Comparison of ENCODE assay signal across 8 cellular contexts in genomic region chr14:58107947-58108552, GRCh38. TPM values are rescaled to one million over a fixed set of nuclear protein-coding genes. Genes with fewer than 3 reads are reported as not detected.
DNase-seq lines count a peak whose midpoint lies in the region; ATAC-seq and TF ChIP-seq lines count a peak whose summit lies in the region.

No MANE protein-coding gene starts in this region.

- CTCF ChIA-PET in IMR-90 (lab: Yijun Ruan, JAX), result interaction anchor here (0.6 to 1.7 kb wide), 5 partner anchors 26 to 138 kb away, joined by 3 to 5 read pairs (median 5); no protein-coding TSS in a partner anchor
- CTCF ChIA-PET in OCI-LY7 (lab: Charles Lee; ENCODE audit: unreplicated experiment), result no interaction called here

- H2AK9ac ChIP-seq in IMR-90 (replicated peaks; ENCODE audit: low read depth, low read length, poor library complexity), result no peak overlapping the region

- H3K27me3 ChIP-seq in DOHH2 (ENCODE audit: control insufficient read depth, low read length) (peaks cover 15% of the 10 kb centered on the region), IMR-90 (ENCODE audit: control insufficient read depth, insufficient read depth, low read length) (peaks cover 22% of the 10 kb centered on the region)

- WGBS in IMR-90 (ENCODE audit: extremely low coverage in 2 of 2, insufficient read length in 1 of 2), 2 experiments, result no CpG with 5 or more reads among the region's 4 CpGs

- TF ChIP-seq CTCF in DOHH2 (IDR thresholded peaks at IDR 0.05; ENCODE audit: low read depth, low read length, poor library complexity, severe bottlenecking), result peak; percentile 68
- TF ChIP-seq CTCF in IMR-90 (conservative IDR thresholded peaks at IDR 0.05; ENCODE audit: low read depth, low read length), result peak; percentile 91
- peak; percentile 92 for TF ChIP-seq CTCF in OCI-LY7 (conservative IDR thresholded peaks at IDR 0.05; ENCODE audit: low read length)

- H3K4me2 ChIP-seq in DOHH2 (ENCODE audit: low read length) (no peak overlapping the region), IMR-90 (ENCODE audit: low read depth, low read length) (no peak overlapping the region), OCI-LY7 (ENCODE audit: low read length) (no peak overlapping the region)

- no peaks in the 10 kb centered on the region for H3F3A ChIP-seq in DOHH2 (ENCODE audit: control insufficient read depth, insufficient read depth)

- H3K27ac ChIP-seq in DOHH2 (ENCODE audit: low read depth, low read length) (no peak overlapping the region), IMR-90 (ENCODE audit: insufficient read depth, low read length) (no peak overlapping the region), OCI-LY7 (ENCODE audit: low read depth, low read length, poor library complexity, severe bottlenecking) (no peak overlapping the region)

- H2BK5ac ChIP-seq in IMR-90 (ENCODE audit: low read depth, low read length, poor library complexity, severe bottlenecking), result no peak overlapping the region

- H3K56ac ChIP-seq in IMR-90 (ENCODE audit: extremely low read depth, insufficient read depth, low read length), result no peak overlapping the region

- no peak overlapping the region for H3K4ac ChIP-seq in IMR-90 (ENCODE audit: low read depth, low read length)

- ATAC-seq in IMR-90 (ENCODE audit: low read depth) (peak; percentile 82), HG03196 (IDR thresholded peaks at IDR 0.05; ENCODE audit: unreplicated experiment) (no peak)

- no peaks in the 10 kb centered on the region for H4K20me1 ChIP-seq in DOHH2 (ENCODE audit: control insufficient read depth, insufficient read depth, low read depth, low read length)
- no peaks in the 10 kb centered on the region for H4K20me1 ChIP-seq in IMR-90 (ENCODE audit: insufficient read depth, low read length)
- no peaks in the 10 kb centered on the region for H4K20me1 ChIP-seq in OCI-LY7 (ENCODE audit: insufficient read depth, low read length)

- H4K91ac ChIP-seq in IMR-90 (ENCODE audit: insufficient read depth, low read depth, low read length), result no peak overlapping the region

- in situ Hi-C loops in IMR-90 (cut with MboI; ENCODE audit: low sequenced_read_pairs), result loop anchor here (25.0 kb wide), 1 partner anchor 279 kb away; the partner anchor contains the start of gene TOMM20L

- H3K79me2 ChIP-seq in DOHH2 (ENCODE audit: control insufficient read depth, low read length) (no peaks in the 10 kb centered on the region), OCI-LY7 (ENCODE audit: insufficient read depth, low read depth, low read length) (no peaks in the 10 kb centered on the region)

- no peak overlapping the region for H3K18ac ChIP-seq in IMR-90 (ENCODE audit: low read depth, low read length)

- H3K9me3 ChIP-seq in DOHH2 (ENCODE audit: control insufficient read depth, insufficient read depth, low read length) (no peaks in the 10 kb centered on the region), IMR-90 (ENCODE audit: control insufficient read depth, insufficient read depth, low read length) (no peaks in the 10 kb centered on the region), OCI-LY7 (ENCODE audit: low read length) (no peaks in the 10 kb centered on the region)

- H3K79me1 ChIP-seq in IMR-90 (ENCODE audit: low read depth in 1 of 2, low read length in 2 of 2), result no peaks in the 10 kb centered on the region

- H2AFZ ChIP-seq in IMR-90 (replicated peaks; ENCODE audit: low read length, poor library complexity), result no peak overlapping the region
- H2AFZ ChIP-seq in OCI-LY7 (ENCODE audit: low read length), result no peak overlapping the region

- H3K14ac ChIP-seq in IMR-90 (replicated peaks; ENCODE audit: low read depth, low read length), result no peak overlapping the region

- H3K9me1 ChIP-seq in IMR-90 (ENCODE audit: insufficient read depth, low read length), result no peaks in the 10 kb centered on the region

- no peak overlapping the region for H3K4me3 ChIP-seq in DOHH2 (ENCODE audit: low read length)
- no peak overlapping the region for H3K4me3 ChIP-seq in IMR-90 (ENCODE audit: insufficient read depth, low read depth, low read length)
- H3K4me3 ChIP-seq in OCI-LY7 (ENCODE audit: low read depth, low read length, poor library complexity, severe bottlenecking), result no peak overlapping the region

- H3K4me1 ChIP-seq in DOHH2 (ENCODE audit: control insufficient read depth, low read length), result no peaks in the 10 kb centered on the region
- no peaks in the 10 kb centered on the region for H3K4me1 ChIP-seq in IMR-90 (ENCODE audit: control insufficient read depth, insufficient read depth, low read length)
- H3K4me1 ChIP-seq in OCI-LY7 (ENCODE audit: insufficient read depth, low read length, poor library complexity, severe bottlenecking), result no peaks in the 10 kb centered on the region

- dilution Hi-C loops in IMR-90 (cut with HindIII; ENCODE audit: low sequenced_read_pairs, unreplicated experiment), result no loop called here

- no peak overlapping the region for H3K9ac ChIP-seq in IMR-90 (ENCODE audit: low read depth, low read length)

- no peak overlapping the region for H2BK120ac ChIP-seq in IMR-90 (ENCODE audit: low read depth, low read length)

- H3K36me3 ChIP-seq in DOHH2 (ENCODE audit: control insufficient read depth, low read length) (no peaks in the 10 kb centered on the region), IMR-90 (ENCODE audit: control insufficient read depth, insufficient read depth, low read length) (no peaks in the 10 kb centered on the region), OCI-LY7 (ENCODE audit: insufficient read depth, low read length) (no peaks in the 10 kb centered on the region)

- H3K9me2 ChIP-seq in DOHH2 (replicated peaks; ENCODE audit: control insufficient read depth, low read length), result no peaks in the 10 kb centered on the region
- H3K9me2 ChIP-seq in OCI-LY7 (ENCODE audit: insufficient read depth, low read length), result no peaks in the 10 kb centered on the region

- POLR2A ChIA-PET in IMR-90 (lab: Charles Lee; ENCODE audit: unreplicated experiment) (no interaction called here), OCI-LY7 (lab: Charles Lee) (interaction anchor here (0.6 kb wide), 1 partner anchor 67 kb away, joined by 3 read pairs; no protein-coding TSS in a partner anchor)

- no peak overlapping the region for H2BK15ac ChIP-seq in IMR-90 (ENCODE audit: low read depth, low read length)

- peak; percentile 79 for DNase-seq in IMR-90
- DNase-seq in OCI-LY7 (ENCODE audit: low spot score), result peak; percentile 56
- peak; percentile 74 for DNase-seq in astrocyte of the hippocampus (ENCODE audit: low read depth, low spot score)
- DNase-seq in iPS-NIHi7 (ENCODE audit: extremely low spot score), result peak; percentile 54
- DNase-seq in stimulated activated CD4-positive, alpha-beta T cell treated with anti-CD3 and anti-CD28 coated beads, Interleukin-2, amount 100 ng/mL, for 48 hours, result peak; percentile 5 to 25
- DNase-seq in KG1 (lab: John Stamatoyannopoulos, UW), result no peak

- intact Hi-C loops in IMR-90 (cut with micrococcal nuclease), result loop anchor here (1.0 to 10.0 kb wide), 3 partner anchors 58 to 287 kb away; partner anchors contain the start of genes PSMA3 and TOMM20L
- intact Hi-C loops in OCI-LY7 (cut with micrococcal nuclease; ENCODE audit: unreplicated experiment), result loop anchor here (1.0 kb wide), 1 partner anchor 58 kb away; no protein-coding TSS in a partner anchor

- no peak overlapping the region for H4K8ac ChIP-seq in IMR-90 (ENCODE audit: low read depth in 2 of 2, low read length in 2 of 2)

- H4K5ac ChIP-seq in IMR-90 (ENCODE audit: low read depth, low read length), result no peak overlapping the region

- no peak overlapping the region for H2AK5ac ChIP-seq in IMR-90 (ENCODE audit: low read depth, low read length)

- H3K23ac ChIP-seq in IMR-90 (ENCODE audit: low read depth, low read length), result no peak overlapping the region

- TF ChIP-seq RAD21 in IMR-90 (IDR thresholded peaks at IDR 0.05; ENCODE audit: low read length), result peak; percentile 88

- BruUV-seq in IMR-90 (replicated peaks; lab: Mats Ljungman, UMichigan), result no TSS peak
- no TSS peak for BruUV-seq in OCI-LY7 (replicated peaks; lab: Mats Ljungman, UMichigan)

- no peak for TF ChIP-seq POLR2A in IMR-90 (IDR thresholded peaks at IDR 0.05; ENCODE audit: low read depth, low read length)

- H2BK20ac ChIP-seq in IMR-90 (ENCODE audit: low read depth, low read length), result no peak overlapping the region

TF ChIP-seq in IMR-90, 13 proteins besides CTCF, POLR2A, EP300 and RAD21:
- TF ChIP-seq NFE2L2 (IDR thresholded peaks at IDR 0.05; ENCODE audit: low read depth, low read length) (no peak), MXI1 (IDR thresholded peaks at IDR 0.05; ENCODE audit: borderline replicate concordance, low read depth, low read length) (no peak), MAZ (IDR thresholded peaks at IDR 0.05; ENCODE audit: borderline replicate concordance, low read depth, low read length) (no peak), SMC3 (IDR thresholded peaks at IDR 0.05; ENCODE audit: low read depth, low read length) (peak; percentile 78)

RNA-seq across cellular contexts. Expression of gene ARMH4, which starts 44.0 kb away (rescaled TPM):
- total RNA-seq in IMR-90 (2012; rRNA removed) (4.4 and 5.6 TPM in 2 replicates), OCI-LY7 (2022) (not detected in 2 replicates)
- 4.1 and 4.6 TPM in 2 replicates for polyA plus RNA-seq in IMR-90 (2012; rRNA removed)
- 2.0 and 3.0 TPM in 2 replicates for polyA plus RNA-seq in IMR-90 (2012; cell fraction: cytosol; rRNA removed)
- polyA plus RNA-seq in IMR-90 (2012; cell fraction: nucleus; rRNA removed; ENCODE audit: low replicate concordance), result 0.53 and 1.8 TPM in 2 replicates
- total RNA-seq in OCI-LY7 (2014; rRNA removed; shearing (Covaris generic)), result 0.25 and 0.67 TPM in 2 replicates
